In the genomic region with DNA sequence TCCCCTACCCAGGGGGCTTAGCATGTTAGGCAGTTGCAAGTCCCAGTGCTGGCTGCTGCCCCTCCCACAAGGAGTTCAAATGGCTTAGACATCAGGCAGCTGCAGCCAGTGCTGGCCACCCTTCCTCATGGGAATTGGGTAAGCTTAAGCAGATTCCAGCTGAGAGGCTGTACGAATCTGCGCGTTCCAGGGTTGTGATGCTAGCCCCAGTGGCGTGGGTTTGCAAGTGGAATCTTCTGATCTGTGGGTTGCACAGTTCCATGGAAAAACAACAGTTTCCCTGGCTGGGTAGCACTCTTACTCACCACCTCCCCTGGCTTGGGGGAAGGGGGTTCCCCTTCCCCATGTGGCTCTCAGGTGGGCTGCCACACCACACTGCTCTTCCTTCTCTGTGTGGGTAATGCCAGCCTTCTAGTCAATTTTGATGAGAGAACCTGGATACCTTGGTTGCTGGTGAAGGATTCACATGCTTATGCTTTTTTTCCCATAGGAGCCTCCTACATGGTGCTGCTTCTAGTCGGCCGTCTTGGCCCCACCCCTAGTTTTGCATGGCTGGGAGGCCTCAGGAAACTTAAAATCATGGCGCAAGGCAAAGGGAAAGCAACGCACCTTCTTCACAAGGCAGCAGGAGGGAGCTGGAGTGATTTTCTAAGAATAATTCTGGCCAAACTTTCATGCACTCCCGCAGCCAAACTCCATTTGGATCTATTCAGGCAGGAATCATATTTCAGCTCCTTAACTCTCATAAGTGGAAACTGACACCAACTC, we compare ENCODE assay signal across 15 cellular contexts. TPM values are rescaled to one million over a fixed set of nuclear protein-coding genes. Genes with fewer than 3 reads are reported as not detected.
DNase-seq lines count a peak whose midpoint lies in the region; ATAC-seq lines count a peak whose summit lies in the region.
"Had no signal": no experiment of that assay in that cellular context is flagged by ENCODE, and none has a peak within 500 bp of the region (broad histone marks: within the 10 kb centered on the region; RNA-seq: fewer than 3 reads in every experiment).

No MANE protein-coding gene starts in this region.

- H3K18ac ChIP-seq in neuronal stem cell (ENCODE audit: low read length): peak overlapping the region; percentile 57

- no peak overlapping the region for H3K9ac ChIP-seq in neuronal stem cell (ENCODE audit: low read depth, low read length, poor library complexity)

- H2BK120ac ChIP-seq in neuronal stem cell (ENCODE audit: low read depth, low read length): no peak overlapping the region

- H2BK5ac ChIP-seq in neuronal stem cell (ENCODE audit: low read length): no peak overlapping the region

- H2AK5ac ChIP-seq in neuronal stem cell (ENCODE audit: low read depth, low read length): peak overlapping the region; percentile 26

- H3K4me2 ChIP-seq in neuronal stem cell (ENCODE audit: insufficient read depth, low read length, poor library complexity, severe bottlenecking): no peak overlapping the region

- no peak overlapping the region for H2AFZ ChIP-seq in neuronal stem cell (ENCODE audit: low read length)

- H4K91ac ChIP-seq in neuronal stem cell (ENCODE audit: low read depth, low read length, poor library complexity): no peak overlapping the region

- H3K4me3 ChIP-seq in neuronal stem cell (ENCODE audit: low read length in 2 of 2): no peak overlapping the region
- H3K4me3 ChIP-seq: SJSA1 had no signal

- no peak overlapping the region for H2BK12ac ChIP-seq in neuronal stem cell (ENCODE audit: low read length)

- H2BK15ac ChIP-seq in neuronal stem cell (ENCODE audit: low read length): no peak overlapping the region

- H3K27ac ChIP-seq in neuronal stem cell (replicated peaks; ENCODE audit: low read length): no peak overlapping the region
- H3K27ac ChIP-seq: epithelial cell of prostate, SJSA1 had no signal

- H3K9me3 ChIP-seq in neuronal stem cell (replicated peaks in 1 of 2; ENCODE audit: control insufficient read depth in 2 of 2, insufficient read depth in 1 of 2, low read depth in 1 of 2, low read length in 2 of 2): no peaks in the 10 kb centered on the region
- H3K9me3 ChIP-seq: SJSA1 had no signal

- ATAC-seq in GM18870 (IDR thresholded peaks at IDR 0.05; ENCODE audit: unreplicated experiment) (no peak), GM21717 (IDR thresholded peaks at IDR 0.05; ENCODE audit: unreplicated experiment) (no peak)
- ATAC-seq: activated naive CD4-positive, alpha-beta T cell treated with anti-CD3 and anti-CD28 coated beads, Interleukin-2, amount 50 U/mL, for 72 hours had no signal

- H3K23ac ChIP-seq in neuronal stem cell (ENCODE audit: low read depth, low read length, poor library complexity): no peak overlapping the region

- H3K36me3 ChIP-seq in neuronal stem cell (replicated peaks in 1 of 2; ENCODE audit: control insufficient read depth in 2 of 2, insufficient read depth in 2 of 2, low read length in 2 of 2): no peaks in the 10 kb centered on the region
- H3K36me3 ChIP-seq: SJSA1 had no signal

- DNase-seq in NCI-H146 (lab: John Stamatoyannopoulos, UW): peak; percentile 28
- DNase-seq in NCI-H146 treated with DMSO at 0.1 percent for 48 hours (lab: John Stamatoyannopoulos, UW; ENCODE audit: unreplicated experiment): no peak
- DNase-seq in NCI-H187 (lab: John Stamatoyannopoulos, UW): peak; percentile 43 to 58
- DNase-seq in dedifferentiated amniotic fluid mesenchymal stem cell (ENCODE audit: extremely low spot score): peak; percentile 15
- no peak for DNase-seq in neuronal stem cell (ENCODE audit: low spot score)
- no peak for DNase-seq in activated CD4-positive, CD25-positive, alpha-beta regulatory T cell treated with anti-CD3 and anti-CD28 coated beads, Interleukin-2, amount 50 U/mL, for 72 hours
- DNase-seq: activated CD8-positive, alpha-beta memory T cell treated with anti-CD3 and anti-CD28 coated beads, Interleukin-2, amount 50 U/mL, for 48 hours; CD8-positive, alpha-beta memory T cell; MM.1S; nucleus accumbens had no signal

- no peaks in the 10 kb centered on the region for H3K27me3 ChIP-seq in neuronal stem cell (ENCODE audit: control insufficient read depth in 3 of 3, insufficient read depth in 3 of 3, low read depth in 1 of 3, low read length in 3 of 3)
- H3K27me3 ChIP-seq: SJSA1 had no signal

- H3K14ac ChIP-seq in neuronal stem cell (ENCODE audit: low read length): no peak overlapping the region

- no peak overlapping the region for H3K4ac ChIP-seq in neuronal stem cell (ENCODE audit: low read length)

- no CpG with 5 or more reads among the region's 9 CpGs for WGBS in neuronal stem cell (ENCODE audit: extremely low coverage in 2 of 2, insufficient read length in 2 of 2, insufficient replicate concordance in 1 of 2), 2 donors

- no peaks in the 10 kb centered on the region for H3K4me1 ChIP-seq in neuronal stem cell (ENCODE audit: control insufficient read depth in 2 of 2, insufficient read depth in 1 of 2, low read depth in 1 of 2, low read length in 2 of 2)
- H3K4me1 ChIP-seq: SJSA1 had no signal

- no peaks in the 10 kb centered on the region for H3K79me1 ChIP-seq in neuronal stem cell (ENCODE audit: low read depth, low read length)

- H4K8ac ChIP-seq in neuronal stem cell (ENCODE audit: low read depth, low read length): no peak overlapping the region

RNA-seq across cellular contexts. Expression of a gene that starts 13.0 kb away (rescaled TPM):
- 2.6 TPM for polyA plus RNA-seq in neuronal stem cell (2013, experiment 1 of 2)
- polyA plus RNA-seq in neuronal stem cell (2013, experiment 2 of 2): 2.7 TPM

RNA-seq across cellular contexts. Expression of a gene that starts 13.0 kb away (rescaled TPM):
- polyA plus RNA-seq in neuronal stem cell (2013, experiment 1 of 2): 10.1 TPM
- 9.4 TPM for polyA plus RNA-seq in neuronal stem cell (2013, experiment 2 of 2)

RNA-seq across cellular contexts. Expression of a gene that starts 14.1 kb away (rescaled TPM):
- polyA plus RNA-seq in neuronal stem cell (2013, experiment 1 of 2): 32.9 TPM
- polyA plus RNA-seq in neuronal stem cell (2013, experiment 2 of 2): 33.7 TPM

RNA-seq across cellular contexts. Expression of a gene that starts 36.5 kb away (rescaled TPM):
- polyA plus RNA-seq in neuronal stem cell (2013, experiment 1 of 2): 23.9 TPM
- polyA plus RNA-seq in neuronal stem cell (2013, experiment 2 of 2): 23.5 TPM

RNA-seq across cellular contexts. Expression of a gene that starts 36.6 kb away (rescaled TPM):
- 44.5 TPM for polyA plus RNA-seq in neuronal stem cell (2013, experiment 1 of 2)
- polyA plus RNA-seq in neuronal stem cell (2013, experiment 2 of 2): 43.8 TPM

Comparison
In these comparisons a context has a peak if more than half of its experiments do, and no peak if none do; other contexts are left out.
1. DNase-seq: peak in NCI-H146 (single experiment), NCI-H187 (2 of 2) and dedifferentiated amniotic fluid mesenchymal stem cell (single experiment); none in NCI-H146 treated with DMSO at 0.1 percent for 48 hours (single experiment), neuronal stem cell (single experiment) and activated CD4-positive, CD25-positive, alpha-beta regulatory T cell treated with anti-CD3 and anti-CD28 coated beads, Interleukin-2, amount 50 U/mL, for 72 hours (single experiment).